In genomic region chr3:71031151-71031550, GRCh38 we compare ENCODE assay signal across 10 cellular contexts.
DNase-seq lines count a peak whose midpoint lies in the region; ATAC-seq and TF ChIP-seq lines count a peak whose summit lies in the region.
"Had no signal": no experiment of that assay in that cellular context is flagged by ENCODE, and none has a peak within 500 bp of the region (broad histone marks: within the 10 kb centered on the region; RNA-seq: fewer than 3 reads in every experiment).

No MANE protein-coding gene starts in this region.

- H3K27me3 ChIP-seq in CD8-positive, alpha-beta memory T cell (ENCODE audit: insufficient read depth, low read length, poor library complexity, severe bottlenecking) = no peaks in the 10 kb centered on the region
- no peaks in the 10 kb centered on the region for H3K27me3 ChIP-seq in ascending aorta

- no peak for DNase-seq in CD14-positive monocyte (ENCODE audit: low spot score)
- no peak for DNase-seq in CD8-positive, alpha-beta memory T cell
- DNase-seq in ascending aorta (ENCODE audit: low spot score in 2 of 2) = no peak
- DNase-seq in naive B cell = peak; percentile 49
- DNase-seq in NCI-H1417 (lab: John Stamatoyannopoulos, UW) = no peak
- DNase-seq in SHP77 (lab: John Stamatoyannopoulos, UW) = no peak
- DNase-seq in posterior vena cava (ENCODE audit: low spot score) = no peak
- DNase-seq in stimulated activated CD4-positive, alpha-beta T cell treated with anti-CD3 and anti-CD28 coated beads, Interleukin-15, amount 100 ng/mL, for 24 hours = no peak
- DNase-seq: NCI-H2227 treated with DMSO at 0.1 percent for 48 hours had no signal

- H3K36me3 ChIP-seq in CD8-positive, alpha-beta memory T cell (ENCODE audit: insufficient read depth, low read length) = no peaks in the 10 kb centered on the region
- H3K36me3 ChIP-seq in ascending aorta = peaks cover 4 to 20% of the 10 kb centered on the region in 2 donors

- peaks cover 0 to 2% (median 0%) of the 10 kb centered on the region in 7 donors for H3K9me3 Mint-ChIP-seq in CD14-positive monocyte
- H3K9me3 Mint-ChIP-seq in CD8-positive, alpha-beta memory T cell = no peaks in the 10 kb centered on the region
- H3K9me3 Mint-ChIP-seq in naive B cell = no peaks in the 10 kb centered on the region

- H3K4me1 ChIP-seq in CD8-positive, alpha-beta memory T cell (ENCODE audit: insufficient read depth, low read length) = peaks cover 42% of the 10 kb centered on the region
- H3K4me1 ChIP-seq in ascending aorta = peaks cover 3 to 37% of the 10 kb centered on the region in 2 donors

- H3K27me3 Mint-ChIP-seq in CD14-positive monocyte (ENCODE audit: low read depth in 3 of 3) (peaks cover 0 to 2% (median 0%) of the 10 kb centered on the region in 3 donors), naive B cell (no peaks in the 10 kb centered on the region)
- H3K27me3 Mint-ChIP-seq in CD8-positive, alpha-beta memory T cell = no peaks in the 10 kb centered on the region

- H3K4me3 ChIP-seq in CD8-positive, alpha-beta memory T cell (ENCODE audit: low read length) = no peak overlapping the region
- H3K4me3 ChIP-seq in ascending aorta = no peak overlapping the region

- H3K27ac Mint-ChIP-seq in CD14-positive monocyte = peak overlapping the region; percentile 31 to 88 (median 73)
- H3K27ac Mint-ChIP-seq in CD8-positive, alpha-beta memory T cell = peak overlapping the region; percentile 5 to 82 (median 52)
- H3K27ac Mint-ChIP-seq in naive B cell = peak overlapping the region; percentile 98 to 100 (median 99)

- H3K4me3 Mint-ChIP-seq in CD14-positive monocyte (no peak overlapping the region), naive B cell (peak overlapping the region; percentile 66 to 84 (median 79))
- peak overlapping the region in 1 of 7 donors; percentile 32 for H3K4me3 Mint-ChIP-seq in CD8-positive, alpha-beta memory T cell

- ATAC-seq in naive B cell (ENCODE audit: low read depth in 2 of 2) = peak; percentile 52 to 61

- H3K27ac ChIP-seq in CD8-positive, alpha-beta memory T cell (ENCODE audit: low read depth, low read length) = no peak overlapping the region
- H3K27ac ChIP-seq in ascending aorta = peak overlapping the region; percentile 45 to 54
- H3K27ac ChIP-seq: KMS-11 had no signal

- H3K4me1 Mint-ChIP-seq in CD14-positive monocyte (peaks cover 32% of the 10 kb centered on the region), naive B cell (peaks cover 67 to 93% (median 93%) of the 10 kb centered on the region in 3 donors)
- H3K4me1 Mint-ChIP-seq in CD8-positive, alpha-beta memory T cell = peaks cover 74 to 97% (median 89%) of the 10 kb centered on the region in 3 donors

- intact Hi-C loops in CD14-positive monocyte (cut with micrococcal nuclease) (no loop called here), ascending aorta (cut with DNase I) (no loop called here), posterior vena cava (cut with DNase I) (no loop called here)

- H3K36me3 Mint-ChIP-seq in CD14-positive monocyte (peaks cover 41 to 42% of the 10 kb centered on the region in 2 donors), naive B cell (peaks cover 25 to 39% of the 10 kb centered on the region in 2 donors)
- H3K36me3 Mint-ChIP-seq in CD8-positive, alpha-beta memory T cell = peaks cover 0 to 86% (median 27%) of the 10 kb centered on the region in 3 donors

- POLR2A ChIA-PET in CD8-positive, alpha-beta memory T cell (lab: Charles Lee) = no interaction called here

- TF ChIP-seq CTCF in CD14-positive monocyte (IDR thresholded peaks at IDR 0.05) (no peak), ascending aorta (IDR thresholded peaks at IDR 0.05) (no peak)

- H3K9me3 ChIP-seq in CD8-positive, alpha-beta memory T cell (ENCODE audit: low read length) = no peaks in the 10 kb centered on the region
- H3K9me3 ChIP-seq in ascending aorta = no peaks in the 10 kb centered on the region

- CTCF ChIA-PET in CD8-positive, alpha-beta memory T cell (lab: Charles Lee) = interaction anchor here (1.2 kb wide), 1 partner anchor 24 kb away, joined by 3 read pairs; no protein-coding TSS in a partner anchor

Comparison
In these comparisons a context has a peak if more than half of its experiments do, and no peak if none do; other contexts are left out.
1. H3K4me3 Mint-ChIP-seq: peak in naive B cell (8 of 8); none in CD14-positive monocyte (0 of 2).
2. Peak in every context shown above with its lines, with median percentiles within 50 percentile points of each other: H3K27ac Mint-ChIP-seq.